ENCODE assay signal across 9 cellular contexts in genomic region chr22:37607912-37608476, GRCh38. TPM values are rescaled to one million over a fixed set of nuclear protein-coding genes. Genes with fewer than 3 reads are reported as not detected.
DNase-seq lines count a peak whose midpoint lies in the region; ATAC-seq, FAIRE-seq and TF ChIP-seq lines count a peak whose summit lies in the region.
"Had no signal": no experiment of that assay in that cellular context is flagged by ENCODE, and none has a peak within 500 bp of the region (broad histone marks: within the 10 kb centered on the region; RNA-seq: fewer than 3 reads in every experiment).

No MANE protein-coding gene starts in this region.

- TF ChIP-seq CTCF in kidney (IDR thresholded peaks at IDR 0.05; ENCODE audit: borderline replicate concordance, extremely low read depth, insufficient read depth) = no peak

- no peak for DNase-seq in CD4-positive, CD25-positive, alpha-beta regulatory T cell
- DNase-seq in kidney (no peak), substantia nigra (lab: John Stamatoyannopoulos, UW) (no peak), HT-29 (ENCODE audit: low spot score) (no peak), AG20443 (ENCODE audit: low spot score) (no peak), H4 (ENCODE audit: low spot score) (no peak)

- peaks cover 5 to 67% (median 43%) of the 10 kb centered on the region in 4 donors for H3K4me1 Mint-ChIP-seq in CD4-positive, CD25-positive, alpha-beta regulatory T cell
- peaks cover 47% of the 10 kb centered on the region for H3K4me1 Mint-ChIP-seq in activated naive CD8-positive, alpha-beta T cell (ENCODE audit: low read depth)

- no peaks in the 10 kb centered on the region for H3K27me3 ChIP-seq in CD4-positive, CD25-positive, alpha-beta regulatory T cell (ENCODE audit: control insufficient read depth, insufficient read depth, low read length)

- no peaks in the 10 kb centered on the region for H3K9me3 ChIP-seq in CD4-positive, CD25-positive, alpha-beta regulatory T cell (ENCODE audit: control insufficient read depth in 2 of 2, low read length in 2 of 2)
- no peaks in the 10 kb centered on the region for H3K9me3 ChIP-seq in kidney (ENCODE audit: control insufficient read depth in 1 of 2, low read length in 2 of 2)

- peak overlapping the region; percentile 72 to 85 for H3K9ac ChIP-seq in kidney (ENCODE audit: low read length in 2 of 2)

- peak overlapping the region; percentile 95 to 98 (median 95) for H3K27ac Mint-ChIP-seq in CD4-positive, CD25-positive, alpha-beta regulatory T cell
- H3K27ac Mint-ChIP-seq in activated naive CD8-positive, alpha-beta T cell = peak overlapping the region; percentile 97

- no peaks in the 10 kb centered on the region for H3K36me3 ChIP-seq in CD4-positive, CD25-positive, alpha-beta regulatory T cell (ENCODE audit: control insufficient read depth, insufficient read depth, low read length)
- H3K36me3 ChIP-seq in kidney (ENCODE audit: control insufficient read depth in 1 of 2, insufficient read depth in 2 of 2, low read length in 2 of 2) = no peaks in the 10 kb centered on the region

- H3K4me1 ChIP-seq in CD4-positive, CD25-positive, alpha-beta regulatory T cell (ENCODE audit: control insufficient read depth, insufficient read depth, low read length, poor library complexity, severe bottlenecking) = peaks cover 55% of the 10 kb centered on the region
- H3K4me1 ChIP-seq in kidney (ENCODE audit: control insufficient read depth in 1 of 2, insufficient read depth in 1 of 2, low read depth in 1 of 2, low read length in 2 of 2) = peaks cover 6 to 14% of the 10 kb centered on the region in 2 donors

- intact Hi-C loops in kidney (cut with DNase I) = no loop called here

- FAIRE-seq in kidney (lab: Jason Lieb, UNC) = no peak

- H3K27me3 Mint-ChIP-seq in CD4-positive, CD25-positive, alpha-beta regulatory T cell = peaks cover 7% of the 10 kb centered on the region
- H3K27me3 Mint-ChIP-seq in activated naive CD8-positive, alpha-beta T cell = no peaks in the 10 kb centered on the region

- peak overlapping the region; percentile 97 for H3K27ac ChIP-seq in CD4-positive, CD25-positive, alpha-beta regulatory T cell (ENCODE audit: insufficient read depth, low read length, poor library complexity, severe bottlenecking)
- H3K27ac ChIP-seq in kidney (ENCODE audit: low read depth in 2 of 2, low read length in 2 of 2) = peak overlapping the region; percentile 92 to 98
- H3K27ac ChIP-seq in substantia nigra (ENCODE audit: low read depth, low read length, poor library complexity, severe bottlenecking) = peak overlapping the region; percentile 85

- H3K36me3 Mint-ChIP-seq in CD4-positive, CD25-positive, alpha-beta regulatory T cell = no peaks in the 10 kb centered on the region
- H3K36me3 Mint-ChIP-seq in activated naive CD8-positive, alpha-beta T cell = no peaks in the 10 kb centered on the region

- H3K9me3 Mint-ChIP-seq in CD4-positive, CD25-positive, alpha-beta regulatory T cell = peaks cover 0 to 3% (median 0%) of the 10 kb centered on the region in 7 donors
- no peaks in the 10 kb centered on the region for H3K9me3 Mint-ChIP-seq in activated naive CD8-positive, alpha-beta T cell (ENCODE audit: low read depth)

- peak overlapping the region; percentile 85 to 98 (median 93) for H3K4me3 Mint-ChIP-seq in CD4-positive, CD25-positive, alpha-beta regulatory T cell
- H3K4me3 Mint-ChIP-seq in activated naive CD8-positive, alpha-beta T cell = peak overlapping the region; percentile 89

- ATAC-seq in CD4-positive, CD25-positive, alpha-beta regulatory T cell (ENCODE audit: low read depth in 2 of 2) = no peak
- peak; percentile 1 for ATAC-seq in HG02610 (IDR thresholded peaks at IDR 0.05; ENCODE audit: unreplicated experiment)

- peak overlapping the region; percentile 69 for H3K4me3 ChIP-seq in CD4-positive, CD25-positive, alpha-beta regulatory T cell (ENCODE audit: low read depth, low read length)
- peak overlapping the region; percentile 86 to 91 for H3K4me3 ChIP-seq in kidney (ENCODE audit: low read length in 2 of 2)

RNA-seq across cellular contexts. Expression of gene GGA1, which starts 0.6 kb away (rescaled TPM):
- total RNA-seq in CD4-positive, CD25-positive, alpha-beta regulatory T cell = 69.7 TPM
- 10 to 100 TPM; 14.0 to 19.8 (median 16.8) TPM for polyA plus RNA-seq in CD4-positive, CD25-positive, alpha-beta regulatory T cell
- 61.2 TPM for total RNA-seq in kidney
- polyA plus RNA-seq in kidney (ENCODE audit: insufficient read depth, low read depth, low replicate concordance) = 37.5 TPM
- 54.1 and 55.1 TPM in 2 replicates for total RNA-seq in HT-29 (2014; rRNA removed; shearing (Covaris generic))
- total RNA-seq in H4 (2014; rRNA removed; shearing (Covaris generic)) = 8.2 and 31.3 TPM in 2 replicates

RNA-seq across cellular contexts. Expression of gene LGALS2, which starts 28.1 kb away (rescaled TPM):
- not detected for total RNA-seq in CD4-positive, CD25-positive, alpha-beta regulatory T cell
- under 1 TPM in 2 of 4 donors, not detected in 2; 0.41 to 0.49 TPM for polyA plus RNA-seq in CD4-positive, CD25-positive, alpha-beta regulatory T cell
- total RNA-seq in kidney = 20.4 TPM
- 372 TPM for polyA plus RNA-seq in kidney (ENCODE audit: insufficient read depth, low read depth, low replicate concordance)
- 11.1 and 13.0 TPM in 2 replicates for total RNA-seq in HT-29 (2014; rRNA removed; shearing (Covaris generic))
- total RNA-seq in H4 (2014; rRNA removed; shearing (Covaris generic)) = not detected in 2 replicates
- total RNA-seq: LHCN-M2 had no signal

RNA-seq across cellular contexts. Expression of gene SH3BP1, which starts 31.5 kb away (rescaled TPM):
- total RNA-seq in CD4-positive, CD25-positive, alpha-beta regulatory T cell = 126 TPM
- 10 to 100 TPM; 10.1 to 17.8 (median 16.2) TPM for polyA plus RNA-seq in CD4-positive, CD25-positive, alpha-beta regulatory T cell
- 12.8 TPM for total RNA-seq in kidney
- polyA plus RNA-seq in kidney (ENCODE audit: insufficient read depth, low read depth, low replicate concordance) = 2.2 TPM
- total RNA-seq in HT-29 (2014; rRNA removed; shearing (Covaris generic)) = 38.8 and 47.1 TPM in 2 replicates
- total RNA-seq in H4 (2014; rRNA removed; shearing (Covaris generic)) = 6.9 and 14.7 TPM in 2 replicates

RNA-seq across cellular contexts. Expression of gene CDC42EP1, which starts 47.7 kb away (rescaled TPM):
- not detected for total RNA-seq in CD4-positive, CD25-positive, alpha-beta regulatory T cell
- polyA plus RNA-seq in CD4-positive, CD25-positive, alpha-beta regulatory T cell = not detected
- 68.5 TPM for total RNA-seq in kidney
- 29.5 TPM for polyA plus RNA-seq in kidney (ENCODE audit: insufficient read depth, low read depth, low replicate concordance)
- total RNA-seq in HT-29 (2014; rRNA removed; shearing (Covaris generic)) = 62.3 and 68.7 TPM in 2 replicates
- 7.6 and 9.5 TPM in 2 replicates for total RNA-seq in H4 (2014; rRNA removed; shearing (Covaris generic))

RNA-seq across cellular contexts. Expression of gene PDXP, which starts 50.5 kb away (rescaled TPM):
- 2.0 TPM for total RNA-seq in CD4-positive, CD25-positive, alpha-beta regulatory T cell
- polyA plus RNA-seq in CD4-positive, CD25-positive, alpha-beta regulatory T cell = 1 to 10 TPM; 1.1 to 5.8 (median 3.4) TPM
- 6.3 TPM for total RNA-seq in kidney
- polyA plus RNA-seq in kidney (ENCODE audit: insufficient read depth, low read depth, low replicate concordance) = 29.6 TPM
- 25.4 and 33.0 TPM in 2 replicates for total RNA-seq in HT-29 (2014; rRNA removed; shearing (Covaris generic))
- total RNA-seq in H4 (2014; rRNA removed; shearing (Covaris generic)) = 9.0 and 9.3 TPM in 2 replicates

Comparison
In these comparisons a context has a peak if more than half of its experiments do, and no peak if none do; other contexts are left out.
1. RNA of gene LGALS2, which starts 28.1 kb away (total RNA-seq): 20.4 TPM in kidney (single experiment) and 11.1 to 13.0 TPM in HT-29; not detected in CD4-positive, CD25-positive, alpha-beta regulatory T cell (single experiment) and not detected in H4; every median in the first group is over 10 times any median in the second.
2. Peak in every context shown above with its lines, with median percentiles within 50 percentile points of each other: H3K27ac ChIP-seq.